ENCODE assay signal across 16 cellular contexts in the genomic region with DNA sequence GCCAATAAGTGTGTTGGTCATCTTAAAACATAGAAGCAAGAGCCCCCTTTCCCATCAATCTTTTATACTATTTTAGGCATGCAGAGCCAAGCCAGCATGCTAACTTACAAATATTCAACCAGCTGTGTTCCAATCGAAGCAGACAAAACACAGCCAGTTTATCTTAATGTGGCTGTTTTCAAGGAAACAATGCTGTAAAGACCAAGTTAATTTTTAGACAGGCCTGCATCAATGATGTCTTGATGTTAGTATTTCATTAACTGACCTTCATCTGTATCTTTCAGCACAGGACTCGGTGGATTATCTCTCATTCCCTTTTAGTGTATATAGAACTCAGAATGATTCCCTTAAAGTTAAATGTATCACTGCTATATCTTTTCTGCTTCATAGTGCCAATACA.
DNase-seq lines count a peak whose midpoint lies in the region; ATAC-seq, FAIRE-seq and TF ChIP-seq lines count a peak whose summit lies in the region.
"Had no signal": no experiment of that assay in that cellular context is flagged by ENCODE, and none has a peak within 500 bp of the region (broad histone marks: within the 10 kb centered on the region; RNA-seq: fewer than 3 reads in every experiment).

No MANE protein-coding gene starts in this region.

- TF ChIP-seq EP300 in GM12878 (IDR thresholded peaks at IDR 0.05; ENCODE audit: borderline replicate concordance in 1 of 2, control insufficient read depth in 1 of 2, low read depth in 2 of 2, low read length in 2 of 2): no peak

- H3K36me3 ChIP-seq in GM12878 (ENCODE audit: control insufficient read depth in 2 of 2, insufficient read depth in 2 of 2, low read length in 1 of 2) (no peaks in the 10 kb centered on the region), esophagus squamous epithelium (no peaks in the 10 kb centered on the region)
- H3K36me3 ChIP-seq: prostate gland had no signal

- 42% methylated on average over 2 of the region's 2 CpGs for WGBS in GM12878 (ENCODE audit: insufficient coverage, insufficient replicate concordance, low lambda C conversion rate, missing lambda C conversion rate)
- 46% methylated on average over 2 of the region's 2 CpGs for WGBS in esophagus squamous epithelium, 2 donors

- no peaks in the 10 kb centered on the region for H4K20me1 ChIP-seq in GM12878 (ENCODE audit: control insufficient read depth, insufficient read depth)

- DNase-seq in GM12878 (ENCODE audit: low read depth, low spot score) (no peak), renal cortical epithelial cell (ENCODE audit: low read depth) (peak; percentile 75), esophagus squamous epithelium (lab: John Stamatoyannopoulos, UW) (no peak)
- DNase-seq in activated CD4-positive, CD25-positive, alpha-beta regulatory T cell (lab: John Stamatoyannopoulos, UW): no peak
- DNase-seq: activated CD4-positive, CD25-positive, alpha-beta regulatory T cell treated with anti-CD3 and anti-CD28 coated beads, Interleukin-2, amount 50 U/mL, for 72 hours; CD4-positive, alpha-beta T cell; central memory CD4-positive, alpha-beta T cell; GDM1; NCI-H1436 treated with DMSO at 0.1 percent for 48 hours; stimulated activated CD8-positive, alpha-beta memory T cell treated with anti-CD3 and anti-CD28 coated beads, Interleukin-4, amount 100 ng/mL, for 48 hours; T-helper 1 cell had no signal

- RAD21 ChIA-PET in GM12878 (lab: Charles Lee; ENCODE audit: unreplicated experiment): interaction anchor here (0.7 to 1.0 kb wide), 3 partner anchors 11 to 22 kb away, joined by 3 read pairs; no protein-coding TSS in a partner anchor

- H3K4me1 ChIP-seq in GM12878 (ENCODE audit: control insufficient read depth, insufficient read depth, low read length): peaks cover 10% of the 10 kb centered on the region; the same call in 1 of the 2 replicates
- H3K4me1 ChIP-seq in esophagus squamous epithelium: no peaks in the 10 kb centered on the region
- H3K4me1 ChIP-seq: prostate gland had no signal

- H3K9ac ChIP-seq in GM12878 (ENCODE audit: control insufficient read depth, insufficient read depth, low read length): no peak overlapping the region

- BruUV-seq in GM12878 (replicated peaks; lab: Mats Ljungman, UMichigan): no TSS peak

- intact Hi-C loops in GM12878 (cut with micrococcal nuclease; ENCODE audit: unreplicated experiment) (loop anchor here (5.0 kb wide), 1 partner anchor 141 kb away; no protein-coding TSS in a partner anchor), esophagus squamous epithelium (cut with DNase I) (no loop called here)

- CTCF ChIA-PET in GM12878 (lab: Yijun Ruan, JAX): interaction anchor here (0.7 to 1.5 kb wide), 3 partner anchors 9 to 697 kb away, joined by 3 to 5 read pairs (median 4); no protein-coding TSS in a partner anchor

- no peak for TF ChIP-seq RAD21 in GM12878 (IDR thresholded peaks at IDR 0.05; ENCODE audit: insufficient read depth, low read depth, low read length)

- H3K79me2 ChIP-seq in GM12878 (ENCODE audit: control insufficient read depth, insufficient read depth, low read length): no peaks in the 10 kb centered on the region

- SMC1A ChIA-PET in GM12878 (lab: Charles Lee; ENCODE audit: uncharacterized antibody, unreplicated experiment): interaction anchor here (0.9 to 2.1 kb wide), 8 partner anchors 8 to 261 kb away, joined by 3 to 10 read pairs (median 4); no protein-coding TSS in a partner anchor

- no peak overlapping the region; the same call in 1 of the 2 replicates for H3K27ac ChIP-seq in GM12878 (ENCODE audit: control insufficient read depth, insufficient read depth)
- H3K27ac ChIP-seq in esophagus squamous epithelium: no peak overlapping the region
- H3K27ac ChIP-seq: prostate gland had no signal

- H3K4me2 ChIP-seq in GM12878 (ENCODE audit: control insufficient read depth, insufficient read depth): no peak overlapping the region

- ATAC-seq in GM18861 (IDR thresholded peaks at IDR 0.05; ENCODE audit: unreplicated experiment) (peak; percentile 58), HG02981 (IDR thresholded peaks at IDR 0.05; ENCODE audit: unreplicated experiment) (peak; percentile 48), GM12878 (peak; percentile 34), HG03108 (IDR thresholded peaks at IDR 0.05; ENCODE audit: unreplicated experiment) (no peak)

- TF ChIP-seq CTCF in GM12878 (IDR thresholded peaks at IDR 0.05 in 2 of 3, conservative IDR thresholded peaks at IDR 0.05 in 1 of 3; ENCODE audit: control insufficient read depth in 2 of 3, extremely low read depth in 1 of 3, insufficient read depth in 1 of 3, low read depth in 3 of 3, low read length in 3 of 3): no peak
- TF ChIP-seq CTCF in esophagus squamous epithelium (IDR thresholded peaks at IDR 0.05): no peak

- no peak overlapping the region for H3K4me3 ChIP-seq in GM12878
- H3K4me3 ChIP-seq in esophagus squamous epithelium: no peak overlapping the region
- H3K4me3 ChIP-seq: prostate gland had no signal

- no peak for FAIRE-seq in GM12878 (lab: Jason Lieb, UNC)
- FAIRE-seq: islet of Langerhans had no signal

- H3K9me3 ChIP-seq in GM12878 (replicated peaks; ENCODE audit: control insufficient read depth, insufficient read depth, low read length) (no peaks in the 10 kb centered on the region), esophagus squamous epithelium (no peaks in the 10 kb centered on the region)
- H3K9me3 ChIP-seq: prostate gland had no signal

- in situ Hi-C loops in GM12878 (cut with MboI): no loop called here

- POLR2A ChIA-PET in GM12878 (lab: Charles Lee): interaction anchor here (0.6 kb wide), 1 partner anchor 96 kb away, joined by 3 read pairs; no protein-coding TSS in a partner anchor

- H3K27me3 ChIP-seq in GM12878 (replicated peaks in 1 of 2; ENCODE audit: control insufficient read depth in 2 of 2, insufficient read depth in 2 of 2, low read length in 1 of 2) (no peaks in the 10 kb centered on the region), esophagus squamous epithelium (no peaks in the 10 kb centered on the region)

- TF ChIP-seq POLR2A in GM12878 (IDR thresholded peaks at IDR 0.05; ENCODE audit: low read depth, low read length) (no peak), esophagus squamous epithelium (IDR thresholded peaks at IDR 0.05) (no peak)

- H2AFZ ChIP-seq in GM12878 (ENCODE audit: control insufficient read depth, low read depth, low read length): no peak overlapping the region

TF ChIP-seq in GM12878, 131 proteins besides CTCF, POLR2A, EP300 and RAD21 (continues in another document):
- TF ChIP-seq ZNF592 (IDR thresholded peaks at IDR 0.05) (no peak), ZBTB4 (CRISPR knock-in tag; IDR thresholded peaks at IDR 0.05) (no peak), BACH1 (IDR thresholded peaks at IDR 0.05; ENCODE audit: borderline replicate concordance) (no peak)
